In the genomic region with DNA sequence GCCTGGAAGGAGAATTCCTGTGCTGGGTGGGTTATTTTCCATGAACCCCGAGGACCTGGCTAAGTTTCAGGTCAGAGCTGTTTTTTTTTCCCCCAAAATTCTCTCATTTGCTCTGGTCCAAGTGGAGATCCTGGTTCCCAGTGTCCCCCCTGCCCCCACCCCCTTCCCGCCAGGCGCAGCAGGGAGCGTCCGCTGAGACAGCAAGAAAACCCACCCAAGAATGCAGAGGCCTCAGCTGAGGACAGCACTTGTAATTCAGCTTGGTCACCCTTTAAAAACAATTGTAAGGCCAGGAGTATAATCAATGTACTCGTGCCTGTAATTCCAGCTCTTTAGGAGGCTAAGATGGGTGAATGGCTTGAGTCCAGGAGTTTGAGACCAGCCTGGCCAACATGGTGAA, we compare ENCODE assay signal across 1 cellular context.
A peak's percentile ranks its signal among the peaks of the same experiment; 100 is the strongest.
TF ChIP-seq lines count a peak whose summit lies in the region.

No MANE protein-coding gene starts in this region.

TF ChIP-seq in HepG2, 621 proteins besides CTCF, POLR2A, EP300 and RAD21:
- TF ChIP-seq, protein P1, sequence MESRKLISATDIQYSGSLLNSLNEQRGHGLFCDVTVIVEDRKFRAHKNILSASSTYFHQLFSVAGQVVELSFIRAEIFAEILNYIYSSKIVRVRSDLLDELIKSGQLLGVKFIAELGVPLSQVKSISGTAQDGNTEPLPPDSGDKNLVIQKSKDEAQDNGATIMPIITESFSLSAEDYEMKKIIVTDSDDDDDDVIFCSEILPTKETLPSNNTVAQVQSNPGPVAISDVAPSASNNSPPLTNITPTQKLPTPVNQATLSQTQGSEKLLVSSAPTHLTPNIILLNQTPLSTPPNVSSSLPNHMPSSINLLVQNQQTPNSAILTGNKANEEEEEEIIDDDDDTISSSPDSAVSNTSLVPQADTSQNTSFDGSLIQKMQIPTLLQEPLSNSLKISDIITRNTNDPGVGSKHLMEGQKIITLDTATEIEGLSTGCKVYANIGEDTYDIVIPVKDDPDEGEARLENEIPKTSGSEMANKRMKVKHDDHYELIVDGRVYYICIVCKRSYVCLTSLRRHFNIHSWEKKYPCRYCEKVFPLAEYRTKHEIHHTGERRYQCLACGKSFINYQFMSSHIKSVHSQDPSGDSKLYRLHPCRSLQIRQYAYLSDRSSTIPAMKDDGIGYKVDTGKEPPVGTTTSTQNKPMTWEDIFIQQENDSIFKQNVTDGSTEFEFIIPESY (CRISPR knock-in tag; IDR thresholded peaks at IDR 0.05): peak; percentile 12; the same call in 1 of the 2 replicates
- TF ChIP-seq NFKB2 (CRISPR knock-in tag; IDR thresholded peaks at IDR 0.05; ENCODE audit: borderline replicate concordance) (no peak), HOXA9 (CRISPR knock-in tag; IDR thresholded peaks at IDR 0.05; ENCODE audit: borderline replicate concordance) (no peak), TBL1XR1 (IDR thresholded peaks at IDR 0.05; ENCODE audit: borderline replicate concordance, low read length, partially characterized antibody) (no peak)
- TF ChIP-seq, protein P2, sequence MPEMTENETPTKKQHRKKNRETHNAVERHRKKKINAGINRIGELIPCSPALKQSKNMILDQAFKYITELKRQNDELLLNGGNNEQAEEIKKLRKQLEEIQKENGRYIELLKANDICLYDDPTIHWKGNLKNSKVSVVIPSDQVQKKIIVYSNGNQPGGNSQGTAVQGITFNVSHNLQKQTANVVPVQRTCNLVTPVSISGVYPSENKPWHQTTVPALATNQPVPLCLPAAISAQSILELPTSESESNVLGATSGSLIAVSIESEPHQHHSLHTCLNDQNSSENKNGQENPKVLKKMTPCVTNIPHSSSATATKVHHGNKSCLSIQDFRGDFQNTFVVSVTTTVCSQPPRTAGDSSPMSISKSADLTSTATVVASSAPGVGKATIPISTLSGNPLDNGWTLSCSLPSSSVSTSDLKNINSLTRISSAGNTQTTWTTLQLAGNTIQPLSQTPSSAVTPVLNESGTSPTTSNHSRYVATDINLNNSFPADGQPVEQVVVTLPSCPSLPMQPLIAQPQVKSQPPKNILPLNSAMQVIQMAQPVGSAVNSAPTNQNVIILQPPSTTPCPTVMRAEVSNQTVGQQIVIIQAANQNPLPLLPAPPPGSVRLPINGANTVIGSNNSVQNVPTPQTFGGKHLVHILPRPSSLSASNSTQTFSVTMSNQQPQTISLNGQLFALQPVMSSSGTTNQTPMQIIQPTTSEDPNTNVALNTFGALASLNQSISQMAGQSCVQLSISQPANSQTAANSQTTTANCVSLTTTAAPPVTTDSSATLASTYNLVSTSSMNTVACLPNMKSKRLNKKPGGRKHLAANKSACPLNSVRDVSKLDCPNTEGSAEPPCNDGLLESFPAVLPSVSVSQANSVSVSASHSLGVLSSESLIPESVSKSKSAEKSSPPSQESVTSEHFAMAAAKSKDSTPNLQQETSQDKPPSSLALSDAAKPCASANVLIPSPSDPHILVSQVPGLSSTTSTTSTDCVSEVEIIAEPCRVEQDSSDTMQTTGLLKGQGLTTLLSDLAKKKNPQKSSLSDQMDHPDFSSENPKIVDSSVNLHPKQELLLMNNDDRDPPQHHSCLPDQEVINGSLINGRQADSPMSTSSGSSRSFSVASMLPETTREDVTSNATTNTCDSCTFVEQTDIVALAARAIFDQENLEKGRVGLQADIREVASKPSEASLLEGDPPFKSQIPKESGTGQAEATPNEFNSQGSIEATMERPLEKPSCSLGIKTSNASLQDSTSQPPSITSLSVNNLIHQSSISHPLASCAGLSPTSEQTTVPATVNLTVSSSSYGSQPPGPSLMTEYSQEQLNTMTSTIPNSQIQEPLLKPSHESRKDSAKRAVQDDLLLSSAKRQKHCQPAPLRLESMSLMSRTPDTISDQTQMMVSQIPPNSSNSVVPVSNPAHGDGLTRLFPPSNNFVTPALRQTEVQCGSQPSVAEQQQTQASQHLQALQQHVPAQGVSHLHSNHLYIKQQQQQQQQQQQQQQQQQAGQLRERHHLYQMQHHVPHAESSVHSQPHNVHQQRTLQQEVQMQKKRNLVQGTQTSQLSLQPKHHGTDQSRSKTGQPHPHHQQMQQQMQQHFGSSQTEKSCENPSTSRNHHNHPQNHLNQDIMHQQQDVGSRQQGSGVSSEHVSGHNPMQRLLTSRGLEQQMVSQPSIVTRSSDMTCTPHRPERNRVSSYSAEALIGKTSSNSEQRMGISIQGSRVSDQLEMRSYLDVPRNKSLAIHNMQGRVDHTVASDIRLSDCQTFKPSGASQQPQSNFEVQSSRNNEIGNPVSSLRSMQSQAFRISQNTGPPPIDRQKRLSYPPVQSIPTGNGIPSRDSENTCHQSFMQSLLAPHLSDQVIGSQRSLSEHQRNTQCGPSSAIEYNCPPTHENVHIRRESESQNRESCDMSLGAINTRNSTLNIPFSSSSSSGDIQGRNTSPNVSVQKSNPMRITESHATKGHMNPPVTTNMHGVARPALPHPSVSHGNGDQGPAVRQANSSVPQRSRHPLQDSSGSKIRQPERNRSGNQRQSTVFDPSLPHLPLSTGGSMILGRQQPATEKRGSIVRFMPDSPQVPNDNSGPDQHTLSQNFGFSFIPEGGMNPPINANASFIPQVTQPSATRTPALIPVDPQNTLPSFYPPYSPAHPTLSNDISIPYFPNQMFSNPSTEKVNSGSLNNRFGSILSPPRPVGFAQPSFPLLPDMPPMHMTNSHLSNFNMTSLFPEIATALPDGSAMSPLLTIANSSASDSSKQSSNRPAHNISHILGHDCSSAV (CRISPR knock-in tag; IDR thresholded peaks at IDR 0.05; ENCODE audit: borderline replicate concordance): no peak
- TF ChIP-seq, protein P3, sequence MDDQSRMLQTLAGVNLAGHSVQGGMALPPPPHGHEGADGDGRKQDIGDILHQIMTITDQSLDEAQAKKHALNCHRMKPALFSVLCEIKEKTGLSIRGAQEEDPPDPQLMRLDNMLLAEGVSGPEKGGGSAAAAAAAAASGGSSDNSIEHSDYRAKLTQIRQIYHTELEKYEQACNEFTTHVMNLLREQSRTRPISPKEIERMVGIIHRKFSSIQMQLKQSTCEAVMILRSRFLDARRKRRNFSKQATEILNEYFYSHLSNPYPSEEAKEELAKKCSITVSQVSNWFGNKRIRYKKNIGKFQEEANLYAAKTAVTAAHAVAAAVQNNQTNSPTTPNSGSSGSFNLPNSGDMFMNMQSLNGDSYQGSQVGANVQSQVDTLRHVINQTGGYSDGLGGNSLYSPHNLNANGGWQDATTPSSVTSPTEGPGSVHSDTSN (CRISPR knock-in tag; IDR thresholded peaks at IDR 0.05; ENCODE audit: borderline replicate concordance): no peak
